In genomic region chr2:47079515-47080412, GRCh38 we compare ENCODE assay signal across 12 cellular contexts.
DNase-seq lines count a peak whose midpoint lies in the region; ATAC-seq, FAIRE-seq and TF ChIP-seq lines count a peak whose summit lies in the region.
"Had no signal": no experiment of that assay in that cellular context is flagged by ENCODE, and none has a peak within 500 bp of the region (broad histone marks: within the 10 kb centered on the region; RNA-seq: fewer than 3 reads in every experiment).

No MANE protein-coding gene starts in this region.

- peaks cover 8% of the 10 kb centered on the region for H3K4me1 ChIP-seq in keratinocyte (ENCODE audit: control insufficient read depth, extremely low read depth, insufficient read depth, low read length)
- H3K4me1 ChIP-seq in effector memory CD4-positive, alpha-beta T cell (ENCODE audit: control insufficient read depth, insufficient read depth, low read length, poor library complexity, severe bottlenecking): no peaks in the 10 kb centered on the region

- FAIRE-seq in keratinocyte (lab: Jason Lieb, UNC) (no peak), H54 (lab: Jason Lieb, UNC) (no peak)

- H3K4me2 ChIP-seq in keratinocyte (ENCODE audit: control insufficient read depth, extremely low read depth, insufficient read depth, low read depth, low read length): no peak overlapping the region

- no peaks in the 10 kb centered on the region for H3K9me3 ChIP-seq in keratinocyte (ENCODE audit: control insufficient read depth, low read depth, low read length)
- no peaks in the 10 kb centered on the region for H3K9me3 ChIP-seq in effector memory CD4-positive, alpha-beta T cell (ENCODE audit: control insufficient read depth, low read length)
- H3K9me3 ChIP-seq: adrenal gland, SJCRH30 had no signal

- DNase-seq in CD14-positive monocyte (ENCODE audit: low spot score) (no peak), keratinocyte (ENCODE audit: low read depth, low spot score) (no peak), retina (peak; percentile 43), H54 (ENCODE audit: insufficient read length, low spot score) (no peak), NCI-H146 (lab: John Stamatoyannopoulos, UW) (no peak)
- no peak for DNase-seq in effector memory CD4-positive, alpha-beta T cell
- DNase-seq: activated CD4-positive, alpha-beta T cell treated with anti-CD3 and anti-CD28 coated beads, Interleukin-2, amount 50 U/mL, for 1 hour; SJCRH30 had no signal

- dilution Hi-C loops in keratinocyte (cut with MboI; ENCODE audit: extremely low pct_ligation_motif_present, low sequenced_read_pairs): no loop called here

- H3K4me1 Mint-ChIP-seq in CD14-positive monocyte: peaks cover 89% of the 10 kb centered on the region

- no peak overlapping the region for H3K27ac ChIP-seq in keratinocyte (ENCODE audit: control insufficient read depth, insufficient read depth, low read length)
- H3K27ac ChIP-seq in effector memory CD4-positive, alpha-beta T cell (ENCODE audit: insufficient read depth, low read length, poor library complexity, severe bottlenecking): no peak overlapping the region
- H3K27ac ChIP-seq: C4-2B, SJCRH30 had no signal

- H2AFZ ChIP-seq in keratinocyte (ENCODE audit: control insufficient read depth, low read length): peak overlapping the region; percentile 9

- H3K27me3 ChIP-seq in keratinocyte (ENCODE audit: control insufficient read depth, extremely low read depth, insufficient read depth, low read length): no peaks in the 10 kb centered on the region
- no peaks in the 10 kb centered on the region for H3K27me3 ChIP-seq in effector memory CD4-positive, alpha-beta T cell (replicated peaks; ENCODE audit: control insufficient read depth, insufficient read depth, low read length, poor library complexity, severe bottlenecking)
- H3K27me3 ChIP-seq: adrenal gland, SJCRH30 had no signal

- H4K20me1 ChIP-seq in keratinocyte (ENCODE audit: control insufficient read depth, extremely low read depth, insufficient read depth, low read length): no peaks in the 10 kb centered on the region

- H3K27ac Mint-ChIP-seq in CD14-positive monocyte: peak overlapping the region; percentile 83 to 93 (median 85)

- no peak; the same call in 2 of the 3 replicates for ATAC-seq in SK-N-SH treated with all-trans-retinoic acid at 6 μM for 48 hours
- no peak for ATAC-seq in GM21526 (IDR thresholded peaks at IDR 0.05; ENCODE audit: low FRiP score, unreplicated experiment)

- no peaks in the 10 kb centered on the region for H3K79me2 ChIP-seq in keratinocyte (ENCODE audit: control insufficient read depth, insufficient read depth, low read length)

- peaks cover 0 to 2% (median 0%) of the 10 kb centered on the region in 7 donors for H3K9me3 Mint-ChIP-seq in CD14-positive monocyte

- H3K36me3 Mint-ChIP-seq in CD14-positive monocyte: peaks cover 36 to 38% of the 10 kb centered on the region in 2 donors

- intact Hi-C loops in CD14-positive monocyte (cut with micrococcal nuclease): no loop called here

- no peak overlapping the region for H3K4me3 ChIP-seq in keratinocyte (ENCODE audit: control insufficient read depth in 2 of 3, extremely low read depth in 1 of 3, insufficient read depth in 2 of 3, low read depth in 1 of 3, low read length in 3 of 3)
- H3K4me3 ChIP-seq in effector memory CD4-positive, alpha-beta T cell (ENCODE audit: insufficient read depth, low read depth, low read length, poor library complexity, severe bottlenecking): no peak overlapping the region
- H3K4me3 ChIP-seq: adrenal gland, SJCRH30 had no signal

- H3K9me1 ChIP-seq in keratinocyte (ENCODE audit: control insufficient read depth, extremely low read depth, insufficient read depth, low read length): no peaks in the 10 kb centered on the region

- TF ChIP-seq CTCF in CD14-positive monocyte (IDR thresholded peaks at IDR 0.05) (no peak), keratinocyte (optimal IDR thresholded peaks at IDR 0.05 in 1 of 3, IDR thresholded peaks at IDR 0.05 in 1 of 3, conservative IDR thresholded peaks at IDR 0.05 in 1 of 3; ENCODE audit: extremely low read depth in 1 of 3, insufficient read depth in 2 of 3, low read length in 3 of 3) (no peak)

- no peaks in the 10 kb centered on the region for H3K36me3 ChIP-seq in keratinocyte (ENCODE audit: control insufficient read depth in 2 of 2, extremely low read depth in 1 of 2, insufficient read depth in 2 of 2, low read length in 2 of 2)
- no peaks in the 10 kb centered on the region for H3K36me3 ChIP-seq in effector memory CD4-positive, alpha-beta T cell (ENCODE audit: control insufficient read depth, insufficient read depth, low read length)
- H3K36me3 ChIP-seq: adrenal gland, SJCRH30 had no signal

- H3K4me3 Mint-ChIP-seq in CD14-positive monocyte: peak overlapping the region in 1 of 2 donors; percentile 39

- H3K27me3 Mint-ChIP-seq in CD14-positive monocyte (ENCODE audit: low read depth in 3 of 3): peaks cover 0 to 6% (median 0%) of the 10 kb centered on the region in 3 donors

- no peak for TF ChIP-seq POLR2A in H54 (IDR thresholded peaks at IDR 0.05; ENCODE audit: low read depth, low read length)

- no peak overlapping the region for H3K9ac ChIP-seq in keratinocyte (ENCODE audit: control insufficient read depth, extremely low read depth, insufficient read depth, low read length)

TF ChIP-seq in SK-N-SH treated with all-trans-retinoic acid at 6 μM for 48 hours, 23 proteins besides CTCF, POLR2A, EP300 and RAD21 (continues in another document):
- TF ChIP-seq ZC3H10 (CRISPR knock-in tag; IDR thresholded peaks at IDR 0.05) (no peak), RARB (CRISPR knock-in tag; IDR thresholded peaks at IDR 0.05) (no peak), ZNF70 (CRISPR knock-in tag; IDR thresholded peaks at IDR 0.05) (no peak; the same call in 1 of the 2 replicates), GLIS3 (CRISPR knock-in tag; IDR thresholded peaks at IDR 0.05) (no peak), ARNTL (CRISPR knock-in tag; IDR thresholded peaks at IDR 0.05; ENCODE audit: borderline replicate concordance, low read depth) (no peak), TCF4 (CRISPR knock-in tag; IDR thresholded peaks at IDR 0.05; ENCODE audit: borderline replicate concordance) (no peak), CSRNP3 (CRISPR knock-in tag; IDR thresholded peaks at IDR 0.05) (no peak), CREB5 (CRISPR knock-in tag; IDR thresholded peaks at IDR 0.05; ENCODE audit: low read depth) (no peak), TOX (CRISPR knock-in tag; IDR thresholded peaks at IDR 0.05; ENCODE audit: borderline replicate concordance) (no peak), BACH2 (CRISPR knock-in tag; IDR thresholded peaks at IDR 0.05; ENCODE audit: borderline replicate concordance) (no peak), ESRRG (CRISPR knock-in tag; IDR thresholded peaks at IDR 0.05) (no peak), ZNF565 (CRISPR knock-in tag; conservative IDR thresholded peaks at IDR 0.05; ENCODE audit: low read depth) (no peak; the same call in 1 of the 2 replicates), ZNF8 (CRISPR knock-in tag; IDR thresholded peaks at IDR 0.05) (no peak), ISL1 (CRISPR knock-in tag; IDR thresholded peaks at IDR 0.05) (0 out of 2 replicates have a peak, but pooled peaks have one; percentile 21), TSHZ2 (CRISPR knock-in tag; IDR thresholded peaks at IDR 0.05) (no peak)
